8 cellular contexts compared by ENCODE assay signal in the genomic region with DNA sequence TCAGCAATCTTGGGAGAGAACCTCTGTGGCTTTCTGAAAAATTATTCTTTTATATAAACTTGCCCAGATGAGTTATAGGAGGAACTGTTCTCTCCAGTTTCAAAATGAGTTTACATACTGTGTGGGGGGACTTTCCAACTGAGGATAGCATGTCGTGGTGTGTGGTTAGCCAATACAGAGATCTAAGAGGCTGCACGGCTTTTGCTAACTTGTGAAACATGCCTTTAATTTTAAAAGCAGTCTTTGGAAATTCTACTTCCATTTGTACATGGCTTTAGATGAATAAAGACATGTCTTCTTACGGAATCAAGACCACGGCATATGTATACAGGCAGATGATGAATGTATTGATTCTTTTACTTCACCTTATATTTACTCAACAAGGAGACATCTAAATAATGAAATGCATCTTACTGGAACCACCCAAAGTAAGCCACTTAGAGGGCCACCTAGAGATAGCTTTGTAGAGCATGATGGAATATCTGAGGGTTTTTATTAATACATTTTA. TPM values are rescaled to one million over a fixed set of nuclear protein-coding genes. Genes with fewer than 3 reads are reported as not detected.
DNase-seq lines count a peak whose midpoint lies in the region; ATAC-seq and TF ChIP-seq lines count a peak whose summit lies in the region.

No MANE protein-coding gene starts in this region.

- H3K36me3 Mint-ChIP-seq in activated T-cell treated with anti-CD3 and anti-CD28 coated beads, Interleukin-2, amount 50 U/mL, for 24 hours (ENCODE audit: low read depth): peaks cover 31% of the 10 kb centered on the region
- H3K36me3 Mint-ChIP-seq in nephron progenitor cell (ENCODE audit: low read depth): peaks cover 10% of the 10 kb centered on the region

- TF ChIP-seq CTCF in AG09309 (IDR thresholded peaks at IDR 0.05; ENCODE audit: control insufficient read depth, insufficient read depth, low read depth, low read length, missing control alignments) (no peak), nephron progenitor cell (IDR thresholded peaks at IDR 0.05) (no peak), gastrocnemius medialis (IDR thresholded peaks at IDR 0.05 in 4 of 5, conservative IDR thresholded peaks at IDR 0.05 in 1 of 5) (no peak)

- peak overlapping the region; percentile 65 for H3K4me3 Mint-ChIP-seq in activated T-cell treated with anti-CD3 and anti-CD28 coated beads, Interleukin-2, amount 50 U/mL, for 24 hours
- no peak overlapping the region for H3K4me3 Mint-ChIP-seq in nephron progenitor cell

- no peaks in the 10 kb centered on the region for H3K36me3 ChIP-seq in gastrocnemius medialis

- H3K27me3 Mint-ChIP-seq in activated T-cell treated with anti-CD3 and anti-CD28 coated beads, Interleukin-2, amount 50 U/mL, for 24 hours: no peaks in the 10 kb centered on the region
- H3K27me3 Mint-ChIP-seq in nephron progenitor cell (ENCODE audit: low read depth, poor library complexity): no peaks in the 10 kb centered on the region

- H3K9me3 Mint-ChIP-seq in activated T-cell treated with anti-CD3 and anti-CD28 coated beads, Interleukin-2, amount 50 U/mL, for 24 hours: no peaks in the 10 kb centered on the region
- no peaks in the 10 kb centered on the region for H3K9me3 Mint-ChIP-seq in nephron progenitor cell

- intact Hi-C loops in gastrocnemius medialis (cut with DNase I; ENCODE audit: low total_unique reads): no loop called here

- no peak overlapping the region for H3K4me3 ChIP-seq in AG09309 (ENCODE audit: control insufficient read depth, low read depth, low read length)
- H3K4me3 ChIP-seq in gastrocnemius medialis: no peak overlapping the region

- TF ChIP-seq POLR2A in gastrocnemius medialis (IDR thresholded peaks at IDR 0.05): no peak

- DNase-seq in AG09309 (ENCODE audit: low read depth): peak; percentile 34
- peak; percentile 32 for DNase-seq in activated T-cell treated with anti-CD3 and anti-CD28 coated beads, Interleukin-2, amount 50 U/mL, for 24 hours
- no peak for DNase-seq in nephron progenitor cell
- no peak for DNase-seq in HK-2 (ENCODE audit: unreplicated experiment)
- no peak for DNase-seq in gastrocnemius medialis
- no peak for DNase-seq in RPMI8226

- no peaks in the 10 kb centered on the region for H3K9me3 ChIP-seq in gastrocnemius medialis

- peak; percentile 67 for ATAC-seq in GM19438 (IDR thresholded peaks at IDR 0.05; ENCODE audit: low read depth, unreplicated experiment)
- ATAC-seq in HG03457 (IDR thresholded peaks at IDR 0.05; ENCODE audit: unreplicated experiment): peak; percentile 71
- no peak for ATAC-seq in gastrocnemius medialis

- H3K27ac ChIP-seq in gastrocnemius medialis: no peak overlapping the region

- in situ Hi-C loops in gastrocnemius medialis (cut with MboI; ENCODE audit: low sequenced_read_pairs in 4 of 4): no loop called here

- no peaks in the 10 kb centered on the region for H3K27me3 ChIP-seq in gastrocnemius medialis

- peak overlapping the region; percentile 91 for H3K27ac Mint-ChIP-seq in activated T-cell treated with anti-CD3 and anti-CD28 coated beads, Interleukin-2, amount 50 U/mL, for 24 hours
- H3K27ac Mint-ChIP-seq in nephron progenitor cell: peak overlapping the region; percentile 9

- H3K4me1 Mint-ChIP-seq in activated T-cell treated with anti-CD3 and anti-CD28 coated beads, Interleukin-2, amount 50 U/mL, for 24 hours (ENCODE audit: low read depth): peaks cover 76% of the 10 kb centered on the region
- H3K4me1 Mint-ChIP-seq in nephron progenitor cell: peaks cover 26% of the 10 kb centered on the region

- peaks cover 0 to 6% of the 10 kb centered on the region in 2 donors for H3K4me1 ChIP-seq in gastrocnemius medialis

RNA-seq across cellular contexts. Expression of a gene that starts 39.8 kb away (rescaled TPM):
- 10 to 100 TPM in 2 of 4 donors, 1 to 10 TPM in 2; 8.3 to 13.5 (median 10.5) TPM for total RNA-seq in gastrocnemius medialis

Comparison
In these comparisons a context has a peak if more than half of its experiments do, and no peak if none do; other contexts are left out.
1. DNase-seq: peak in AG09309 (single experiment) and activated T-cell treated with anti-CD3 and anti-CD28 coated beads, Interleukin-2, amount 50 U/mL, for 24 hours (single experiment); none in nephron progenitor cell (single experiment), HK-2 (single experiment), gastrocnemius medialis (0 of 2) and RPMI8226 (single experiment).
2. ATAC-seq: peak in GM19438 (single experiment) and HG03457 (single experiment); none in gastrocnemius medialis (0 of 2).